In the genomic region with DNA sequence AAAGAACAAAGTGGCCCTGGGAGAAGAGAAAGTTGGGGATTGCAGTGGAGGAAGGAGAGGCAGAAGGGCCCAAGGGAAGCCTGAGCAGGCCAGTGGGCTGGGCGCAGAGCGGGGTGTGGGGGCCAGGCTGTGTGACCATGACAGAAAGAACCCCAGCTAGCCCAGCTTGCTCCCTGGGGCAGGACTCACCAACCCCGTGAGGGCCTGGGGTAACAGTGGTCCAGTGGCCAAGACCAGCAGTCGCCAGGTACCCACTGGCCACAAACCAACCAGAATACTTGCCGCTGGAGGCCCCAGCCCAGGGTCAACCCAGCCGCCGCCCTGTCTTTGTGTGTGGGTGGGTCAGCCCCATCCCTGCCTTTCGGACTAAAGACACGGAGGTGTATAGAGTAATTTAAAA, we compare ENCODE assay signal across 2 cellular contexts.
TF ChIP-seq lines count a peak whose summit lies in the region.

No MANE protein-coding gene starts in this region.

TF ChIP-seq in A549, 52 proteins besides CTCF, POLR2A, EP300 and RAD21 (continued from another document):
- TF ChIP-seq, protein P1, sequence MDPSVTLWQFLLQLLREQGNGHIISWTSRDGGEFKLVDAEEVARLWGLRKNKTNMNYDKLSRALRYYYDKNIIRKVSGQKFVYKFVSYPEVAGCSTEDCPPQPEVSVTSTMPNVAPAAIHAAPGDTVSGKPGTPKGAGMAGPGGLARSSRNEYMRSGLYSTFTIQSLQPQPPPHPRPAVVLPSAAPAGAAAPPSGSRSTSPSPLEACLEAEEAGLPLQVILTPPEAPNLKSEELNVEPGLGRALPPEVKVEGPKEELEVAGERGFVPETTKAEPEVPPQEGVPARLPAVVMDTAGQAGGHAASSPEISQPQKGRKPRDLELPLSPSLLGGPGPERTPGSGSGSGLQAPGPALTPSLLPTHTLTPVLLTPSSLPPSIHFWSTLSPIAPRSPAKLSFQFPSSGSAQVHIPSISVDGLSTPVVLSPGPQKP (IDR thresholded peaks at IDR 0.05; ENCODE audit: low read depth, low read length), result no peak
- TF ChIP-seq JUNB (IDR thresholded peaks at IDR 0.05), result no peak
- no peak for TF ChIP-seq ZFP36 (IDR thresholded peaks at IDR 0.05; ENCODE audit: borderline replicate concordance, partially characterized antibody)
- TF ChIP-seq JUN (IDR thresholded peaks at IDR 0.05), result no peak
- no peak for TF ChIP-seq CBX2 (IDR thresholded peaks at IDR 0.05; ENCODE audit: borderline replicate concordance, low read depth)
- no peak for TF ChIP-seq ZC3H11A (IDR thresholded peaks at IDR 0.05)
- TF ChIP-seq HOXB5 (CRISPR knock-in tag; IDR thresholded peaks at IDR 0.05), result no peak
- no peak for TF ChIP-seq HOXA7 (CRISPR knock-in tag; IDR thresholded peaks at IDR 0.05)

TF ChIP-seq in HCT116, 20 proteins besides CTCF, POLR2A, EP300 and RAD21 (continued from another document):
- TF ChIP-seq, protein P2, sequence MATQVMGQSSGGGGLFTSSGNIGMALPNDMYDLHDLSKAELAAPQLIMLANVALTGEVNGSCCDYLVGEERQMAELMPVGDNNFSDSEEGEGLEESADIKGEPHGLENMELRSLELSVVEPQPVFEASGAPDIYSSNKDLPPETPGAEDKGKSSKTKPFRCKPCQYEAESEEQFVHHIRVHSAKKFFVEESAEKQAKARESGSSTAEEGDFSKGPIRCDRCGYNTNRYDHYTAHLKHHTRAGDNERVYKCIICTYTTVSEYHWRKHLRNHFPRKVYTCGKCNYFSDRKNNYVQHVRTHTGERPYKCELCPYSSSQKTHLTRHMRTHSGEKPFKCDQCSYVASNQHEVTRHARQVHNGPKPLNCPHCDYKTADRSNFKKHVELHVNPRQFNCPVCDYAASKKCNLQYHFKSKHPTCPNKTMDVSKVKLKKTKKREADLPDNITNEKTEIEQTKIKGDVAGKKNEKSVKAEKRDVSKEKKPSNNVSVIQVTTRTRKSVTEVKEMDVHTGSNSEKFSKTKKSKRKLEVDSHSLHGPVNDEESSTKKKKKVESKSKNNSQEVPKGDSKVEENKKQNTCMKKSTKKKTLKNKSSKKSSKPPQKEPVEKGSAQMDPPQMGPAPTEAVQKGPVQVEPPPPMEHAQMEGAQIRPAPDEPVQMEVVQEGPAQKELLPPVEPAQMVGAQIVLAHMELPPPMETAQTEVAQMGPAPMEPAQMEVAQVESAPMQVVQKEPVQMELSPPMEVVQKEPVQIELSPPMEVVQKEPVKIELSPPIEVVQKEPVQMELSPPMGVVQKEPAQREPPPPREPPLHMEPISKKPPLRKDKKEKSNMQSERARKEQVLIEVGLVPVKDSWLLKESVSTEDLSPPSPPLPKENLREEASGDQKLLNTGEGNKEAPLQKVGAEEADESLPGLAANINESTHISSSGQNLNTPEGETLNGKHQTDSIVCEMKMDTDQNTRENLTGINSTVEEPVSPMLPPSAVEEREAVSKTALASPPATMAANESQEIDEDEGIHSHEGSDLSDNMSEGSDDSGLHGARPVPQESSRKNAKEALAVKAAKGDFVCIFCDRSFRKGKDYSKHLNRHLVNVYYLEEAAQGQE (IDR thresholded peaks at IDR 0.05; ENCODE audit: low read depth), result no peak
- TF ChIP-seq ZFX (IDR thresholded peaks at IDR 0.05), result no peak
- TF ChIP-seq EZH2 (IDR thresholded peaks at IDR 0.05), result no peak
- TF ChIP-seq ZNF274 (IDR thresholded peaks at IDR 0.05; ENCODE audit: low read depth, low read length), result no peak
- TF ChIP-seq SRF (IDR thresholded peaks at IDR 0.05; ENCODE audit: low read depth), result no peak
- no peak for TF ChIP-seq SIN3A (IDR thresholded peaks at IDR 0.05; ENCODE audit: low read depth)
- no peak for TF ChIP-seq ELF1 (IDR thresholded peaks at IDR 0.05; ENCODE audit: borderline replicate concordance, low read depth)
- TF ChIP-seq, protein P3, sequence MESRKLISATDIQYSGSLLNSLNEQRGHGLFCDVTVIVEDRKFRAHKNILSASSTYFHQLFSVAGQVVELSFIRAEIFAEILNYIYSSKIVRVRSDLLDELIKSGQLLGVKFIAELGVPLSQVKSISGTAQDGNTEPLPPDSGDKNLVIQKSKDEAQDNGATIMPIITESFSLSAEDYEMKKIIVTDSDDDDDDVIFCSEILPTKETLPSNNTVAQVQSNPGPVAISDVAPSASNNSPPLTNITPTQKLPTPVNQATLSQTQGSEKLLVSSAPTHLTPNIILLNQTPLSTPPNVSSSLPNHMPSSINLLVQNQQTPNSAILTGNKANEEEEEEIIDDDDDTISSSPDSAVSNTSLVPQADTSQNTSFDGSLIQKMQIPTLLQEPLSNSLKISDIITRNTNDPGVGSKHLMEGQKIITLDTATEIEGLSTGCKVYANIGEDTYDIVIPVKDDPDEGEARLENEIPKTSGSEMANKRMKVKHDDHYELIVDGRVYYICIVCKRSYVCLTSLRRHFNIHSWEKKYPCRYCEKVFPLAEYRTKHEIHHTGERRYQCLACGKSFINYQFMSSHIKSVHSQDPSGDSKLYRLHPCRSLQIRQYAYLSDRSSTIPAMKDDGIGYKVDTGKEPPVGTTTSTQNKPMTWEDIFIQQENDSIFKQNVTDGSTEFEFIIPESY (IDR thresholded peaks at IDR 0.05; ENCODE audit: extremely low read depth, insufficient replicate concordance, low read length), result no peak
- TF ChIP-seq CEBPB (IDR thresholded peaks at IDR 0.05; ENCODE audit: low read depth), result no peak
- no peak for TF ChIP-seq FOSL1 (IDR thresholded peaks at IDR 0.05; ENCODE audit: low read depth)
- TF ChIP-seq POLR2AphosphoS5 (IDR thresholded peaks at IDR 0.05; ENCODE audit: low read depth, low read length), result no peak
- TF ChIP-seq EZH2phosphoT487 (IDR thresholded peaks at IDR 0.05; ENCODE audit: borderline replicate concordance), result no peak
- TF ChIP-seq, protein P4, sequence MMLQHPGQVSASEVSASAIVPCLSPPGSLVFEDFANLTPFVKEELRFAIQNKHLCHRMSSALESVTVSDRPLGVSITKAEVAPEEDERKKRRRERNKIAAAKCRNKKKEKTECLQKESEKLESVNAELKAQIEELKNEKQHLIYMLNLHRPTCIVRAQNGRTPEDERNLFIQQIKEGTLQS (IDR thresholded peaks at IDR 0.05), result no peak
